29 cellular contexts compared by ENCODE assay signal in genomic region chr2:36653155-36653554, GRCh38. TPM values are rescaled to one million over a fixed set of nuclear protein-coding genes. Genes with fewer than 3 reads are reported as not detected.
"Had no signal": no experiment of that assay in that cellular context is flagged by ENCODE, and none has a peak within 500 bp of the region (broad histone marks: within the 10 kb centered on the region; RNA-seq: fewer than 3 reads in every experiment).

No MANE protein-coding gene starts in this region.

- H3K4me3 ChIP-seq: pancreas, prostate gland, skin epidermis, smooth muscle cell, spleen, suprapubic skin, testis, tibial artery, transverse colon, upper lobe of right lung, uterus had no signal

- H3K9me3 ChIP-seq: neutrophil, pancreas, prostate gland, spleen, suprapubic skin, testis, tibial artery, transverse colon, upper lobe of right lung, uterus had no signal

- H3K27me3 ChIP-seq: neutrophil, pancreas, spleen, suprapubic skin, testis, tibial artery, transverse colon, upper lobe of right lung, uterus had no signal

- H3K27ac ChIP-seq: neutrophil, pancreas, prostate gland, skin epidermis, spleen, suprapubic skin, testis, tibial artery, transverse colon, upper lobe of right lung, uterus had no signal

- H3K4me1 ChIP-seq: pancreas, prostate gland, spleen, suprapubic skin, testis, upper lobe of right lung, uterus had no signal

- DNase-seq: naive thymus-derived CD8-positive, alpha-beta T cell; nephron progenitor cell; nucleus accumbens; pancreas; right cardiac atrium; spleen; stimulated activated CD4-positive, alpha-beta T cell treated with anti-CD3 and anti-CD28 coated beads, Interleukin-12 subunit alpha, Interleukin-12 subunit beta, amount 100 ng/mL, for 4 hours; stimulated activated CD4-positive, alpha-beta T cell treated with anti-CD3 and anti-CD28 coated beads, Interleukin-1b, Interleukin-23, amount 100 ng/mL, for 48 hours; stimulated activated CD4-positive, alpha-beta T cell treated with anti-CD3 and anti-CD28 coated beads, Interleukin-4, amount 100 ng/mL, for 1 hour; stimulated activated CD4-positive, alpha-beta T cell treated with anti-CD3 and anti-CD28 coated beads, Interleukin-4, amount 100 ng/mL, for 4 hours; stimulated activated CD8-positive, alpha-beta memory T cell treated with anti-CD3 and anti-CD28 coated beads, Interleukin-4, amount 100 ng/mL, for 48 hours; stimulated activated naive CD4-positive, alpha-beta T cell; stimulated activated naive CD8-positive, alpha-beta T cell treated with anti-CD3 and anti-CD28 coated beads, Interleukin-15, amount 100 ng/mL, for 72 hours; stimulated activated naive CD8-positive, alpha-beta T cell treated with anti-CD3 and anti-CD28 coated beads, Interleukin-15, Interleukin-2, amounts not matched to agents 100 U/mL and 50 U/mL, for 24 hours; substantia nigra; testis; tibial artery; transverse colon; upper lobe of right lung; uterus had no signal

- ATAC-seq: naive thymus-derived CD8-positive, alpha-beta T cell; natural killer cell treated with Interleukin-12 subunit alpha and Interleukin-12 subunit beta and Interleukin-15 and Interleukin-18, amount 100 ng/mL, for 72 hours; pancreas; right cardiac atrium; sciatic nerve; stimulated activated memory B cell treated with anti-CD40 and anti-IgM and Interleukin-4, amounts not matched to agents 10 μg/mL and 1 μg/mL and 100 μg/mL, for 72 hours; stimulated activated naive CD8-positive, alpha-beta T cell treated with anti-CD3 and anti-CD28 coated beads, Interleukin-15, amount 100 ng/mL, for 72 hours; stimulated activated naive CD8-positive, alpha-beta T cell treated with anti-CD3 and anti-CD28 coated beads, Interleukin-15, Interleukin-2, amounts not matched to agents 100 U/mL and 50 U/mL, for 24 hours; upper lobe of right lung had no signal

- H3K36me3 ChIP-seq: neutrophil, pancreas, prostate gland, spleen, suprapubic skin, tibial artery, transverse colon, upper lobe of right lung, uterus had no signal

RNA-seq across cellular contexts. Expression of gene VIT, which starts 43.4 kb away (rescaled TPM):
- total RNA-seq: naive thymus-derived CD8-positive, alpha-beta T cell; natural killer cell treated with Interleukin-12 subunit alpha and Interleukin-12 subunit beta and Interleukin-15 and Interleukin-18, amount 100 ng/mL, for 72 hours; neural crest cell had no signal
- polyA plus RNA-seq: smooth muscle cell had no signal
